Comparison of ENCODE assay signal across 14 cellular contexts in the genomic region with DNA sequence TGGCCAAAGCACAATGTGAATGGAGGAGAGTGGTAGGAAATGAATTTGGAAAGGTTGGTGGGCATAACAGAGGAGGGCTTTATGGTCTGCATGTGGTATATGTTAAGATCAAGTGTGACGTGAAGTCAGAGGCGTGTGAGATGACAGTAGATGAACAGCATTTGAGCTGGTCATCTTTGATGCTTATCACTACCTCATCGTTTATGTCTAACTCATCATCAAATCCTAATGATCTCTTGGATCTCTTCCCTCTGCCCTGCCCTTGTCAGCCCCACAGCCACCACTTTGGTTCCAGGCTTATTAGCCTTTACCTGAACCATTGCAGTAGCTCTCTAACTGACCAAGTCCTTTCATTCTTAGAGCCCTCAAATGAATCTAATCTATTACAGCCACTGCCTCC.
DNase-seq lines count a peak whose midpoint lies in the region; ATAC-seq and TF ChIP-seq lines count a peak whose summit lies in the region.
"Had no signal": no experiment of that assay in that cellular context is flagged by ENCODE, and none has a peak within 500 bp of the region (broad histone marks: within the 10 kb centered on the region; RNA-seq: fewer than 3 reads in every experiment).

No MANE protein-coding gene starts in this region.

- H3K4me1 Mint-ChIP-seq in HFFc6 (ENCODE audit: low read depth), result peaks cover 20% of the 10 kb centered on the region
- H3K4me1 Mint-ChIP-seq in activated CD4-positive, alpha-beta memory T cell treated with anti-CD3 and anti-CD28 coated beads, Interleukin-2, amount 10 ng/mL, durations not matched to agents 7 days and 5 days, result no peaks in the 10 kb centered on the region
- H3K4me1 Mint-ChIP-seq: B cell, GM23338, IgD-negative memory B cell had no signal

- no peak overlapping the region for H3K4me3 ChIP-seq in lung
- H3K4me3 ChIP-seq: BLaER1 treated with 17β-estradiol and CSF1 and Interleukin-3, amounts not matched to agents 10 nM and 100 nM; GM23338 had no signal

- peak; percentile 44 for DNase-seq in HFFc6
- no peak for DNase-seq in lung (ENCODE audit: low spot score)
- no peak for DNase-seq in activated CD4-positive, alpha-beta memory T cell treated with anti-CD3 and anti-CD28 coated beads, Interleukin-2, amount 10 ng/mL, durations not matched to agents 7 days and 5 days
- no peak for DNase-seq in RPMI8226
- DNase-seq: Calu3; CD8-positive, alpha-beta T cell; DMS79 treated with DMSO at 0.1 percent for 48 hours; HCEC 1CT had no signal

- CTCF ChIA-PET in activated CD4-positive, alpha-beta memory T cell treated with anti-CD3 and anti-CD28 coated beads, Interleukin-2, amount 10 ng/mL, durations not matched to agents 7 days and 5 days (lab: Charles Lee), result no interaction called here

- TF ChIP-seq CTCF in HFFc6 (IDR thresholded peaks at IDR 0.05) (no peak), lung (IDR thresholded peaks at IDR 0.05; ENCODE audit: control extremely low read depth, extremely low read depth) (no peak)

- no peaks in the 10 kb centered on the region for H3K27me3 ChIP-seq in lung (ENCODE audit: control insufficient read depth, insufficient read depth)
- H3K27me3 ChIP-seq: BLaER1 treated with 17β-estradiol and CSF1 and Interleukin-3, amounts not matched to agents 10 nM and 100 nM had no signal

- no peaks in the 10 kb centered on the region for H3K9me3 ChIP-seq in lung (ENCODE audit: control insufficient read depth in 2 of 2, insufficient read depth in 1 of 2, low read length in 1 of 2)
- H3K9me3 ChIP-seq: BLaER1 treated with 17β-estradiol and CSF1 and Interleukin-3, amounts not matched to agents 10 nM and 100 nM had no signal

- H3K27me3 Mint-ChIP-seq in HFFc6 (ENCODE audit: insufficient read depth), result no peaks in the 10 kb centered on the region; the same call in 1 of the 2 replicates
- H3K27me3 Mint-ChIP-seq in activated CD4-positive, alpha-beta memory T cell treated with anti-CD3 and anti-CD28 coated beads, Interleukin-2, amount 10 ng/mL, durations not matched to agents 7 days and 5 days, result peaks cover 1% of the 10 kb centered on the region
- H3K27me3 Mint-ChIP-seq: B cell had no signal

- POLR2A ChIA-PET in activated CD4-positive, alpha-beta memory T cell treated with anti-CD3 and anti-CD28 coated beads, Interleukin-2, amount 10 ng/mL, durations not matched to agents 7 days and 5 days (lab: Charles Lee), result no interaction called here

- H3K27ac ChIP-seq in lung (ENCODE audit: low read depth in 1 of 2, low read length in 1 of 2), result no peak overlapping the region
- H3K27ac ChIP-seq: BLaER1 treated with 17β-estradiol and CSF1 and Interleukin-3, amounts not matched to agents 10 nM and 100 nM had no signal

- no peaks in the 10 kb centered on the region for H3K36me3 ChIP-seq in lung (ENCODE audit: control insufficient read depth in 2 of 2, insufficient read depth in 2 of 2, low read length in 2 of 2)
- H3K36me3 ChIP-seq: BLaER1 treated with 17β-estradiol and CSF1 and Interleukin-3, amounts not matched to agents 10 nM and 100 nM had no signal

- no peaks in the 10 kb centered on the region for H3K36me3 Mint-ChIP-seq in HFFc6 (ENCODE audit: low read depth)
- no peaks in the 10 kb centered on the region for H3K36me3 Mint-ChIP-seq in activated CD4-positive, alpha-beta memory T cell treated with anti-CD3 and anti-CD28 coated beads, Interleukin-2, amount 10 ng/mL, durations not matched to agents 7 days and 5 days (ENCODE audit: low read depth)
- H3K36me3 Mint-ChIP-seq: CD8-positive, alpha-beta T cell; IgD-negative memory B cell had no signal

- H3K27ac Mint-ChIP-seq in HFFc6, result no peak overlapping the region
- no peak overlapping the region for H3K27ac Mint-ChIP-seq in activated CD4-positive, alpha-beta memory T cell treated with anti-CD3 and anti-CD28 coated beads, Interleukin-2, amount 10 ng/mL, durations not matched to agents 7 days and 5 days
- H3K27ac Mint-ChIP-seq: B cell; CD8-positive, alpha-beta T cell; GM23338; IgD-negative memory B cell had no signal

- no peaks in the 10 kb centered on the region for H3K9me3 Mint-ChIP-seq in HFFc6
- H3K9me3 Mint-ChIP-seq in activated CD4-positive, alpha-beta memory T cell treated with anti-CD3 and anti-CD28 coated beads, Interleukin-2, amount 10 ng/mL, durations not matched to agents 7 days and 5 days, result no peaks in the 10 kb centered on the region
- H3K9me3 Mint-ChIP-seq: CD8-positive, alpha-beta T cell; GM23338; IgD-negative memory B cell had no signal

- 85 to 100% methylated on average over 3 of the region's 3 CpGs for WGBS in lung, 2 donors

- H3K4me1 ChIP-seq in lung (ENCODE audit: control insufficient read depth in 2 of 2, insufficient read depth in 2 of 2, low read length in 2 of 2), result no peaks in the 10 kb centered on the region

- H3K4me3 Mint-ChIP-seq in HFFc6, result no peak overlapping the region
- H3K4me3 Mint-ChIP-seq in activated CD4-positive, alpha-beta memory T cell treated with anti-CD3 and anti-CD28 coated beads, Interleukin-2, amount 10 ng/mL, durations not matched to agents 7 days and 5 days, result no peak overlapping the region
- H3K4me3 Mint-ChIP-seq: B cell; CD8-positive, alpha-beta T cell; GM23338; IgD-negative memory B cell had no signal

- ATAC-seq in SK-N-SH treated with all-trans-retinoic acid at 6 μM for 48 hours (peak; percentile 7; the same call in 1 of the 3 replicates), lung (ENCODE audit: insufficient read depth, low FRiP score) (peak; percentile 27), HG03095 (IDR thresholded peaks at IDR 0.05; ENCODE audit: unreplicated experiment) (no peak)
- ATAC-seq: CD8-positive, alpha-beta T cell; GM23338 had no signal

TF ChIP-seq in SK-N-SH treated with all-trans-retinoic acid at 6 μM for 48 hours, 23 proteins besides CTCF, POLR2A, EP300 and RAD21 (continues in another document):
- TF ChIP-seq TCF4 (CRISPR knock-in tag; IDR thresholded peaks at IDR 0.05; ENCODE audit: borderline replicate concordance), result no peak
- no peak for TF ChIP-seq SNAI2 (CRISPR knock-in tag; IDR thresholded peaks at IDR 0.05)
- TF ChIP-seq, protein P1, sequence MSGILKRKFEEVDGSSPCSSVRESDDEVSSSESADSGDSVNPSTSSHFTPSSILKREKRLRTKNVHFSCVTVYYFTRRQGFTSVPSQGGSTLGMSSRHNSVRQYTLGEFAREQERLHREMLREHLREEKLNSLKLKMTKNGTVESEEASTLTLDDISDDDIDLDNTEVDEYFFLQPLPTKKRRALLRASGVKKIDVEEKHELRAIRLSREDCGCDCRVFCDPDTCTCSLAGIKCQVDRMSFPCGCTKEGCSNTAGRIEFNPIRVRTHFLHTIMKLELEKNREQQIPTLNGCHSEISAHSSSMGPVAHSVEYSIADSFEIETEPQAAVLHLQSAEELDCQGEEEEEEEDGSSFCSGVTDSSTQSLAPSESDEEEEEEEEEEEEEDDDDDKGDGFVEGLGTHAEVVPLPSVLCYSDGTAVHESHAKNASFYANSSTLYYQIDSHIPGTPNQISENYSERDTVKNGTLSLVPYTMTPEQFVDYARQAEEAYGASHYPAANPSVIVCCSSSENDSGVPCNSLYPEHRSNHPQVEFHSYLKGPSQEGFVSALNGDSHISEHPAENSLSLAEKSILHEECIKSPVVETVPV (CRISPR knock-in tag; IDR thresholded peaks at IDR 0.05), result no peak
- no peak for TF ChIP-seq ESRRG (CRISPR knock-in tag; IDR thresholded peaks at IDR 0.05)
- TF ChIP-seq, protein P2, sequence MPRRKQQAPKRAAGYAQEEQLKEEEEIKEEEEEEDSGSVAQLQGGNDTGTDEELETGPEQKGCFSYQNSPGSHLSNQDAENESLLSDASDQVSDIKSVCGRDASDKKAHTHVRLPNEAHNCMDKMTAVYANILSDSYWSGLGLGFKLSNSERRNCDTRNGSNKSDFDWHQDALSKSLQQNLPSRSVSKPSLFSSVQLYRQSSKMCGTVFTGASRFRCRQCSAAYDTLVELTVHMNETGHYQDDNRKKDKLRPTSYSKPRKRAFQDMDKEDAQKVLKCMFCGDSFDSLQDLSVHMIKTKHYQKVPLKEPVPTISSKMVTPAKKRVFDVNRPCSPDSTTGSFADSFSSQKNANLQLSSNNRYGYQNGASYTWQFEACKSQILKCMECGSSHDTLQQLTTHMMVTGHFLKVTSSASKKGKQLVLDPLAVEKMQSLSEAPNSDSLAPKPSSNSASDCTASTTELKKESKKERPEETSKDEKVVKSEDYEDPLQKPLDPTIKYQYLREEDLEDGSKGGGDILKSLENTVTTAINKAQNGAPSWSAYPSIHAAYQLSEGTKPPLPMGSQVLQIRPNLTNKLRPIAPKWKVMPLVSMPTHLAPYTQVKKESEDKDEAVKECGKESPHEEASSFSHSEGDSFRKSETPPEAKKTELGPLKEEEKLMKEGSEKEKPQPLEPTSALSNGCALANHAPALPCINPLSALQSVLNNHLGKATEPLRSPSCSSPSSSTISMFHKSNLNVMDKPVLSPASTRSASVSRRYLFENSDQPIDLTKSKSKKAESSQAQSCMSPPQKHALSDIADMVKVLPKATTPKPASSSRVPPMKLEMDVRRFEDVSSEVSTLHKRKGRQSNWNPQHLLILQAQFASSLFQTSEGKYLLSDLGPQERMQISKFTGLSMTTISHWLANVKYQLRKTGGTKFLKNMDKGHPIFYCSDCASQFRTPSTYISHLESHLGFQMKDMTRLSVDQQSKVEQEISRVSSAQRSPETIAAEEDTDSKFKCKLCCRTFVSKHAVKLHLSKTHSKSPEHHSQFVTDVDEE (CRISPR knock-in tag; IDR thresholded peaks at IDR 0.05), result no peak
- TF ChIP-seq, protein P3, sequence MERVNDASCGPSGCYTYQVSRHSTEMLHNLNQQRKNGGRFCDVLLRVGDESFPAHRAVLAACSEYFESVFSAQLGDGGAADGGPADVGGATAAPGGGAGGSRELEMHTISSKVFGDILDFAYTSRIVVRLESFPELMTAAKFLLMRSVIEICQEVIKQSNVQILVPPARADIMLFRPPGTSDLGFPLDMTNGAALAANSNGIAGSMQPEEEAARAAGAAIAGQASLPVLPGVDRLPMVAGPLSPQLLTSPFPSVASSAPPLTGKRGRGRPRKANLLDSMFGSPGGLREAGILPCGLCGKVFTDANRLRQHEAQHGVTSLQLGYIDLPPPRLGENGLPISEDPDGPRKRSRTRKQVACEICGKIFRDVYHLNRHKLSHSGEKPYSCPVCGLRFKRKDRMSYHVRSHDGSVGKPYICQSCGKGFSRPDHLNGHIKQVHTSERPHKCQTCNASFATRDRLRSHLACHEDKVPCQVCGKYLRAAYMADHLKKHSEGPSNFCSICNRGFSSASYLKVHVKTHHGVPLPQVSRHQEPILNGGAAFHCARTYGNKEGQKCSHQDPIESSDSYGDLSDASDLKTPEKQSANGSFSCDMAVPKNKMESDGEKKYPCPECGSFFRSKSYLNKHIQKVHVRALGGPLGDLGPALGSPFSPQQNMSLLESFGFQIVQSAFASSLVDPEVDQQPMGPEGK (CRISPR knock-in tag; IDR thresholded peaks at IDR 0.05; ENCODE audit: borderline replicate concordance), result no peak
- TF ChIP-seq ISL1 (CRISPR knock-in tag; IDR thresholded peaks at IDR 0.05), result no peak
